ENCODE assay signal across 1 cellular context in genomic region chr11:44566559-44566949, GRCh38.
TF ChIP-seq lines count a peak whose summit lies in the region.

No MANE protein-coding gene starts in this region.

TF ChIP-seq in GM12878, 131 proteins besides CTCF, POLR2A, EP300 and RAD21 (continued from another document):
- TF ChIP-seq, protein P1, sequence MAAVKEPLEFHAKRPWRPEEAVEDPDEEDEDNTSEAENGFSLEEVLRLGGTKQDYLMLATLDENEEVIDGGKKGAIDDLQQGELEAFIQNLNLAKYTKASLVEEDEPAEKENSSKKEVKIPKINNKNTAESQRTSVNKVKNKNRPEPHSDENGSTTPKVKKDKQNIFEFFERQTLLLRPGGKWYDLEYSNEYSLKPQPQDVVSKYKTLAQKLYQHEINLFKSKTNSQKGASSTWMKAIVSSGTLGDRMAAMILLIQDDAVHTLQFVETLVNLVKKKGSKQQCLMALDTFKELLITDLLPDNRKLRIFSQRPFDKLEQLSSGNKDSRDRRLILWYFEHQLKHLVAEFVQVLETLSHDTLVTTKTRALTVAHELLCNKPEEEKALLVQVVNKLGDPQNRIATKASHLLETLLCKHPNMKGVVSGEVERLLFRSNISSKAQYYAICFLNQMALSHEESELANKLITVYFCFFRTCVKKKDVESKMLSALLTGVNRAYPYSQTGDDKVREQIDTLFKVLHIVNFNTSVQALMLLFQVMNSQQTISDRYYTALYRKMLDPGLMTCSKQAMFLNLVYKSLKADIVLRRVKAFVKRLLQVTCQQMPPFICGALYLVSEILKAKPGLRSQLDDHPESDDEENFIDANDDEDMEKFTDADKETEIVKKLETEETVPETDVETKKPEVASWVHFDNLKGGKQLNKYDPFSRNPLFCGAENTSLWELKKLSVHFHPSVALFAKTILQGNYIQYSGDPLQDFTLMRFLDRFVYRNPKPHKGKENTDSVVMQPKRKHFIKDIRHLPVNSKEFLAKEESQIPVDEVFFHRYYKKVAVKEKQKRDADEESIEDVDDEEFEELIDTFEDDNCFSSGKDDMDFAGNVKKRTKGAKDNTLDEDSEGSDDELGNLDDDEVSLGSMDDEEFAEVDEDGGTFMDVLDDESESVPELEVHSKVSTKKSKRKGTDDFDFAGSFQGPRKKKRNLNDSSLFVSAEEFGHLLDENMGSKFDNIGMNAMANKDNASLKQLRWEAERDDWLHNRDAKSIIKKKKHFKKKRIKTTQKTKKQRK (IDR thresholded peaks at IDR 0.05; ENCODE audit: low read depth, low read length): no peak
